Comparison of ENCODE assay signal across 20 cellular contexts in the genomic region with DNA sequence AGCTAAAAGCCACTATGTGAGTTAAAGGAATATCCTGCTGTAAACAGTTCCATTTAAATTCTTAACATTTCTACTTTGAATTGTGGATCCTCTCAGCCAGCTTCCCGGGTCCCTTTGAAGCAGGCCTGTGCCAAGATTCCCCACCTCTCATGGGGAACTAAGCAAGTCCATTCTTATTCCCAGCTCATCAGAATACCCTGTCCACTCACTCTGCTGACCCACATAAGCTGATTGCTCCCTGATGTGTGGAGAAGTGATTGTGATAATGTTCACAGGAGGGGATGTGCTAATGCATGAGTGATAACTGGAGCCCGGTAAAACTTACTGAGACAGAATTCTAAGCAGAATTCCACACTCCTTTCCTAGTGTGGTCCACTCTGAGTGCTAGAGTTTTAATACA.
DNase-seq lines count a peak whose midpoint lies in the region; ATAC-seq, FAIRE-seq and TF ChIP-seq lines count a peak whose summit lies in the region.
"Had no signal": no experiment of that assay in that cellular context is flagged by ENCODE, and none has a peak within 500 bp of the region (broad histone marks: within the 10 kb centered on the region; RNA-seq: fewer than 3 reads in every experiment).

No MANE protein-coding gene starts in this region.

- peaks cover 0 to 15% (median 5%) of the 10 kb centered on the region in 11 donors for H3K9me3 Mint-ChIP-seq in naive thymus-derived CD4-positive, alpha-beta T cell

- H3K27ac ChIP-seq in 22Rv1 = peak overlapping the region; percentile 16; the same call in 1 of the 2 replicates
- H3K27ac ChIP-seq in HUES64 (ENCODE audit: low read depth, low read length) = peak overlapping the region; percentile 28; the same call in 1 of the 2 replicates
- no peak overlapping the region for H3K27ac ChIP-seq in naive thymus-derived CD4-positive, alpha-beta T cell (ENCODE audit: low read depth, low read length)

- WGBS in HUES64 = 25% methylated on average over 2 of the region's 2 CpGs

- H3K4me3 ChIP-seq in HUES64 (ENCODE audit: low read length) = no peak overlapping the region
- H3K4me3 ChIP-seq in naive thymus-derived CD4-positive, alpha-beta T cell (ENCODE audit: low read length) = no peak overlapping the region

- POLR2A ChIA-PET in naive thymus-derived CD4-positive, alpha-beta T cell (lab: Charles Lee) = no interaction called here

- intact Hi-C loops in naive thymus-derived CD4-positive, alpha-beta T cell (cut with micrococcal nuclease) = no loop called here

- no peak overlapping the region for H3K9ac ChIP-seq in HUES64 (ENCODE audit: low read depth, low read length)

- no peaks in the 10 kb centered on the region for H3K9me3 ChIP-seq in HUES64 (ENCODE audit: insufficient read depth, low read depth, low read length)
- H3K9me3 ChIP-seq in naive thymus-derived CD4-positive, alpha-beta T cell (ENCODE audit: control insufficient read depth in 2 of 3, low read length in 3 of 3) = no peaks in the 10 kb centered on the region

- H3K4me1 Mint-ChIP-seq in naive thymus-derived CD4-positive, alpha-beta T cell = peaks cover 0 to 2% (median 0%) of the 10 kb centered on the region in 7 donors
- H3K4me1 Mint-ChIP-seq: B cell, CD14-positive monocyte, T-cell had no signal

- no peaks in the 10 kb centered on the region for H3K36me3 Mint-ChIP-seq in naive thymus-derived CD4-positive, alpha-beta T cell
- H3K36me3 Mint-ChIP-seq: CD14-positive monocyte, T-cell had no signal

- FAIRE-seq in GM19239 (lab: Jason Lieb, UNC) = no peak
- FAIRE-seq: A204.1 had no signal

- CTCF ChIA-PET in naive thymus-derived CD4-positive, alpha-beta T cell (lab: Charles Lee) = no interaction called here

- no peak for ATAC-seq in naive thymus-derived CD4-positive, alpha-beta T cell
- ATAC-seq in GM21423 (IDR thresholded peaks at IDR 0.05; ENCODE audit: unreplicated experiment) = no peak
- ATAC-seq: Panc1, T-cell had no signal

- DNase-seq in ecto neural progenitor cell (ENCODE audit: low spot score) (peak; percentile 44), iPS-NIHi7 (ENCODE audit: extremely low spot score) (peak; percentile 40), GM19239 (ENCODE audit: insufficient read length, low spot score) (no peak)
- no peak for DNase-seq in stimulated activated naive CD4-positive, alpha-beta T cell (lab: John Stamatoyannopoulos, UW)
- DNase-seq in naive thymus-derived CD4-positive, alpha-beta T cell = no peak
- DNase-seq: GOT3, Kasumi-1, NCI-H1417 treated with DMSO at 0.1 percent for 48 hours, NCI-H187, NCI-H2107, NCI-H69, SIG-M5, T-cell had no signal

- no peaks in the 10 kb centered on the region for H3K36me3 ChIP-seq in HUES64 (ENCODE audit: insufficient read depth, low read length)
- no peaks in the 10 kb centered on the region for H3K36me3 ChIP-seq in naive thymus-derived CD4-positive, alpha-beta T cell (ENCODE audit: control insufficient read depth in 2 of 3, insufficient read depth in 3 of 3, low read length in 3 of 3)

- no peaks in the 10 kb centered on the region for H3K27me3 Mint-ChIP-seq in naive thymus-derived CD4-positive, alpha-beta T cell
- H3K27me3 Mint-ChIP-seq: B cell, T-cell had no signal

- H3K27me3 ChIP-seq in HUES64 (ENCODE audit: insufficient read depth, low read length) = no peaks in the 10 kb centered on the region
- H3K27me3 ChIP-seq in naive thymus-derived CD4-positive, alpha-beta T cell (ENCODE audit: control insufficient read depth in 2 of 2, insufficient read depth in 2 of 2, low read length in 2 of 2) = no peaks in the 10 kb centered on the region

- TF ChIP-seq CTCF in 22Rv1 (IDR thresholded peaks at IDR 0.05) = no peak

- no peak overlapping the region for H3K4me3 Mint-ChIP-seq in naive thymus-derived CD4-positive, alpha-beta T cell
- H3K4me3 Mint-ChIP-seq: B cell, CD14-positive monocyte, T-cell had no signal

- peaks cover 16% of the 10 kb centered on the region for H3K4me1 ChIP-seq in HUES64 (ENCODE audit: insufficient read depth, low read length)
- H3K4me1 ChIP-seq in naive thymus-derived CD4-positive, alpha-beta T cell (ENCODE audit: control insufficient read depth in 2 of 2, insufficient read depth in 2 of 2, low read length in 2 of 2) = no peaks in the 10 kb centered on the region

- H3K27ac Mint-ChIP-seq in naive thymus-derived CD4-positive, alpha-beta T cell = no peak overlapping the region
- H3K27ac Mint-ChIP-seq: B cell, CD14-positive monocyte, T-cell had no signal

Comparison
In these comparisons a context has a peak if more than half of its experiments do, and no peak if none do; other contexts are left out.
1. DNase-seq: peak in ecto neural progenitor cell (single experiment) and iPS-NIHi7 (single experiment); none in GM19239 (single experiment), stimulated activated naive CD4-positive, alpha-beta T cell (0 of 6) and naive thymus-derived CD4-positive, alpha-beta T cell (0 of 9).